ENCODE assay signal across 19 cellular contexts in the genomic region with DNA sequence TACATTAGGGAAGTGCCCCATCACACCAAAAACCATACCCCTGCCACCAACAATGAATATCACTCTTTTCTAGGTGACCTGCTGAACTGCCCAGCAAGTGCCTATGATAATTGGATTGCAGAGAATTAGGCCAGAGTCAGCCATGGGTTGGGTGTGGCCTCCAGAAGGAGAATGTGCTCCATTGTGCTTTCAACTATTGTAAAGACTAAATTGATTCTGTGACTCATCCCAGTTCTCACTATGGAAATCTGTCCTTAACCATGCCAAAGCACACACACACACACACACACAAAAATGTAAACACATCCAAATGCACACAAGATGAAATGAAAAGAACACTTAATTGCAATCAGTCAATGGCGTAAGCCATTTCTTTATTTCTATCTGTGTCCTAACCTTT. TPM values are rescaled to one million over a fixed set of nuclear protein-coding genes. Genes with fewer than 3 reads are reported as not detected.
"Had no signal": no experiment of that assay in that cellular context is flagged by ENCODE, and none has a peak within 500 bp of the region (broad histone marks: within the 10 kb centered on the region; RNA-seq: fewer than 3 reads in every experiment).

No MANE protein-coding gene starts in this region.

- H3K4me1 ChIP-seq: lower lobe of right lung, tibial nerve, uterus had no signal

- FAIRE-seq: frontal cortex, small intestine had no signal

- ATAC-seq: activated CD4-positive, alpha-beta T cell treated with anti-CD3 and anti-CD28 coated beads for 36 hours; activated CD8-positive, alpha-beta memory T cell treated with anti-CD3 and anti-CD28 coated beads, Interleukin-2, amount 10 ng/mL, durations not matched to agents 7 days and 5 days; lower lobe of right lung; right cardiac atrium had no signal

- H3K27me3 ChIP-seq: cardiac muscle cell, dorsolateral prefrontal cortex, tibial nerve, uterus had no signal

- H3K4me3 ChIP-seq: cardiac muscle cell, dorsolateral prefrontal cortex, lower lobe of right lung, tibial nerve, uterus had no signal

- H3K36me3 ChIP-seq: cardiac muscle cell, lower lobe of right lung, tibial nerve, uterus had no signal

- H3K9me3 ChIP-seq: lower lobe of right lung, uterus had no signal

- DNase-seq: activated CD4-positive, alpha-beta memory T cell treated with anti-CD3 and anti-CD28 coated beads for 36 hours; activated CD4-positive, alpha-beta T cell treated with anti-CD3 and anti-CD28 coated beads for 36 hours; activated CD8-positive, alpha-beta memory T cell treated with anti-CD3 and anti-CD28 coated beads, Interleukin-2, amount 10 ng/mL, durations not matched to agents 7 days and 5 days; activated naive CD4-positive, alpha-beta T cell treated with anti-CD3 and anti-CD28 coated beads, Interleukin-2, amount 50 U/mL, for 16 hours; activated T-cell treated with anti-CD3 and anti-CD28 coated beads, Interleukin-2, amount 50 U/mL, for 1 hour; dorsolateral prefrontal cortex; lower lobe of right lung; right cardiac atrium; small intestine; stimulated activated CD4-positive, alpha-beta T cell treated with anti-CD3 and anti-CD28 coated beads, Interleukin-4, amount 100 ng/mL, for 4 hours; stimulated activated CD8-positive, alpha-beta memory T cell treated with anti-CD3 and anti-CD28 coated beads, Interleukin-4, amount 100 ng/mL, for 48 hours; stimulated activated naive CD4-positive, alpha-beta T cell treated with Interleukin-2 at 50 U/mL for 16 hours; substantia nigra; uterus had no signal

RNA-seq across cellular contexts. Expression of a gene that starts 25.7 kb away (rescaled TPM):
- total RNA-seq: activated CD4-positive, alpha-beta memory T cell treated with anti-CD3 and anti-CD28 coated beads for 36 hours; activated CD4-positive, alpha-beta T cell treated with anti-CD3 and anti-CD28 coated beads for 36 hours; activated CD8-positive, alpha-beta memory T cell treated with anti-CD3 and anti-CD28 coated beads, Interleukin-2, amount 10 ng/mL, durations not matched to agents 7 days and 5 days; myocyte; progenitor cell of endocrine pancreas; right cardiac atrium had no signal
